ENCODE assay signal across 10 cellular contexts in the genomic region with DNA sequence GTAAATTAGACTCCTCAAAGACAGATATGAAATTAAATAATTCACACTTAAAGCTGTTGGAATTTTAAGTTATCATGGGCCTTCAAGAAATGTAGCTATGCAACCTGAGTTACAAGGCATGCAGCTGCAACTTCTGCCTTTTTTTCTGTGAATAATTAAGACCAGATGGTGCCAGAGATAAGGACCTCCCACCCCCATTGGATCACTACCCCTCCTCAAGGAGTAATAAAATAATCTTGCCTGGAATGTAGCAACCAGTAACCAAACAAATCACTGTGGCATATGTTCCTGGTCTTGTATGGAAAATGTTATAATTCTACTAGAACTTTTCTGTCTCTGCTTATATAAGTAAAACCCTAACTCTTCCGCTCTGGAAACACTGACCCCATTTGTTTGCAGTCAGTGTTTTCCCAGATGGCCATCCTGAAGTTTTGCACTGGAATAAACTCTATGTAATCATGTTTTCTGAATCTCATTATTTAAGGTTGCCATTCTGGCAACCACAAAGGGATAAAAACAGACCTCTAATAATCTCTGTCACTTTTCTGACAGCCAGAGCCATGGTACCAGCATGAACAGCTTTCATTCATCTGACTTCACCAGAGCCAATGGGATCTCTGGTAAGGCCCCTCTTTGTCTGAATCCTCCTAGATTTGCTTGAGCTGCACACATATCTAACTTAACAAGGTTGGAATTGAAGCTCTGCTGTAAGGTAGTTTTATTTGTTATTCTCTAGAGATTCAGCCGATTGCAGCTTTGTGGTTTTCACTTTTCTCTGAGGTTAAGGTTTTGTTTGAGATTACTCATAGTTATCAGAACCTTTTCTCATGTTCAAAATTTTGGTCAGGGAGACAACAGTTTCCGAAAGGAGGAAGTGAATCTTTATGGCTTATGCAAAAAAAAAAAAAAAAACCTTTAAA.
DNase-seq lines count a peak whose midpoint lies in the region; ATAC-seq and TF ChIP-seq lines count a peak whose summit lies in the region.
"Had no signal": no experiment of that assay in that cellular context is flagged by ENCODE, and none has a peak within 500 bp of the region (broad histone marks: within the 10 kb centered on the region; RNA-seq: fewer than 3 reads in every experiment).

No MANE protein-coding gene starts in this region.

- H3K4me3 Mint-ChIP-seq in activated naive CD8-positive, alpha-beta T cell treated with anti-CD3 and anti-CD28 coated beads, Interleukin-2, amount 10 ng/mL, durations not matched to agents 7 days and 5 days = no peak overlapping the region
- H3K4me3 Mint-ChIP-seq in activated naive CD8-positive, alpha-beta T cell treated with anti-CD3 and anti-CD28 coated beads for 36 hours = no peak overlapping the region

- H3K27me3 ChIP-seq in esophagus muscularis mucosa = no peaks in the 10 kb centered on the region

- no peaks in the 10 kb centered on the region for H3K36me3 ChIP-seq in esophagus muscularis mucosa

- peak; percentile 36 for ATAC-seq in activated naive CD8-positive, alpha-beta T cell treated with anti-CD3 and anti-CD28 coated beads, Interleukin-2, amount 10 ng/mL, durations not matched to agents 7 days and 5 days (ENCODE audit: low read depth)
- ATAC-seq in HG02970 (IDR thresholded peaks at IDR 0.05; ENCODE audit: low FRiP score, unreplicated experiment) (peak; percentile 100), omental fat pad (ENCODE audit: low FRiP score) (no peak)

- intact Hi-C loops in esophagus muscularis mucosa (cut with DNase I) = no loop called here

- POLR2A ChIA-PET in activated naive CD8-positive, alpha-beta T cell treated with anti-CD3 and anti-CD28 coated beads, Interleukin-2, amount 10 ng/mL, durations not matched to agents 7 days and 5 days (lab: Charles Lee) = no interaction called here

- peaks cover 3% of the 10 kb centered on the region for H3K27me3 Mint-ChIP-seq in activated naive CD8-positive, alpha-beta T cell treated with anti-CD3 and anti-CD28 coated beads, Interleukin-2, amount 10 ng/mL, durations not matched to agents 7 days and 5 days
- H3K27me3 Mint-ChIP-seq in activated naive CD8-positive, alpha-beta T cell treated with anti-CD3 and anti-CD28 coated beads for 36 hours = peaks cover 7% of the 10 kb centered on the region

- H3K27ac ChIP-seq in esophagus muscularis mucosa (replicated peaks in 1 of 4) = no peak overlapping the region
- H3K27ac ChIP-seq: VCaP had no signal

- no peaks in the 10 kb centered on the region for H3K9me3 ChIP-seq in esophagus muscularis mucosa

- H3K36me3 Mint-ChIP-seq in activated naive CD8-positive, alpha-beta T cell treated with anti-CD3 and anti-CD28 coated beads, Interleukin-2, amount 10 ng/mL, durations not matched to agents 7 days and 5 days = no peaks in the 10 kb centered on the region
- H3K36me3 Mint-ChIP-seq in activated naive CD8-positive, alpha-beta T cell treated with anti-CD3 and anti-CD28 coated beads for 36 hours = no peaks in the 10 kb centered on the region

- H3K4me1 ChIP-seq in esophagus muscularis mucosa = no peaks in the 10 kb centered on the region

- TF ChIP-seq CTCF in omental fat pad (IDR thresholded peaks at IDR 0.05) (no peak), esophagus muscularis mucosa (IDR thresholded peaks at IDR 0.05) (no peak)

- no peak for TF ChIP-seq POLR2A in esophagus muscularis mucosa (IDR thresholded peaks at IDR 0.05; ENCODE audit: low read depth)

- H3K4me3 ChIP-seq in esophagus muscularis mucosa = no peak overlapping the region

- no peak overlapping the region for H3K27ac Mint-ChIP-seq in activated naive CD8-positive, alpha-beta T cell treated with anti-CD3 and anti-CD28 coated beads, Interleukin-2, amount 10 ng/mL, durations not matched to agents 7 days and 5 days
- no peak overlapping the region for H3K27ac Mint-ChIP-seq in activated naive CD8-positive, alpha-beta T cell treated with anti-CD3 and anti-CD28 coated beads for 36 hours

- no peak for TF ChIP-seq EP300 in esophagus muscularis mucosa (IDR thresholded peaks at IDR 0.05)

- H3K9me3 Mint-ChIP-seq in activated naive CD8-positive, alpha-beta T cell treated with anti-CD3 and anti-CD28 coated beads, Interleukin-2, amount 10 ng/mL, durations not matched to agents 7 days and 5 days = no peaks in the 10 kb centered on the region
- H3K9me3 Mint-ChIP-seq in activated naive CD8-positive, alpha-beta T cell treated with anti-CD3 and anti-CD28 coated beads for 36 hours = no peaks in the 10 kb centered on the region

- WGBS in esophagus muscularis mucosa = 59% methylated on average over 3 of the region's 3 CpGs

- peaks cover 4% of the 10 kb centered on the region for H3K4me1 Mint-ChIP-seq in activated naive CD8-positive, alpha-beta T cell treated with anti-CD3 and anti-CD28 coated beads, Interleukin-2, amount 10 ng/mL, durations not matched to agents 7 days and 5 days
- H3K4me1 Mint-ChIP-seq in activated naive CD8-positive, alpha-beta T cell treated with anti-CD3 and anti-CD28 coated beads for 36 hours = peaks cover 7% of the 10 kb centered on the region

- DNase-seq in activated naive CD8-positive, alpha-beta T cell treated with anti-CD3 and anti-CD28 coated beads, Interleukin-2, amount 10 ng/mL, durations not matched to agents 7 days and 5 days = no peak
- no peak for DNase-seq in activated naive CD8-positive, alpha-beta T cell treated with anti-CD3 and anti-CD28 coated beads for 36 hours
- DNase-seq in NOMO-1 (lab: John Stamatoyannopoulos, UW; ENCODE audit: unreplicated experiment in 2 of 2) (peak; percentile 78 to 96), omental fat pad (ENCODE audit: low spot score) (no peak), esophagus muscularis mucosa (ENCODE audit: extremely low spot score) (no peak)
- no peak for DNase-seq in stimulated activated CD4-positive, alpha-beta T cell treated with anti-CD3 and anti-CD28 coated beads, Interleukin-2, amount 100 ng/mL, for 24 hours
- no peak for DNase-seq in stimulated activated CD4-positive, alpha-beta T cell treated with anti-CD3 and anti-CD28 coated beads, Interleukin-4, amount 100 ng/mL, for 4 hours
- DNase-seq: mammary epithelial cell had no signal

Comparison
In these comparisons a context has a peak if more than half of its experiments do, and no peak if none do; other contexts are left out.
1. DNase-seq: peak in NOMO-1 (2 of 2); none in activated naive CD8-positive, alpha-beta T cell treated with anti-CD3 and anti-CD28 coated beads, Interleukin-2, amount 10 ng/mL, durations not matched to agents 7 days and 5 days (single experiment), activated naive CD8-positive, alpha-beta T cell treated with anti-CD3 and anti-CD28 coated beads for 36 hours (single experiment), stimulated activated CD4-positive, alpha-beta T cell treated with anti-CD3 and anti-CD28 coated beads, Interleukin-2, amount 100 ng/mL, for 24 hours (0 of 2), omental fat pad (single experiment), esophagus muscularis mucosa (single experiment) and stimulated activated CD4-positive, alpha-beta T cell treated with anti-CD3 and anti-CD28 coated beads, Interleukin-4, amount 100 ng/mL, for 4 hours (0 of 2).